In genomic region chr17:73872816-73873215, GRCh38 we compare ENCODE assay signal across 23 cellular contexts.
A peak's percentile ranks its signal among the peaks of the same experiment; 100 is the strongest.
DNase-seq lines count a peak whose midpoint lies in the region; ATAC-seq and TF ChIP-seq lines count a peak whose summit lies in the region.
"Had no signal": no experiment of that assay in that cellular context is flagged by ENCODE, and none has a peak within 500 bp of the region (broad histone marks: within the 10 kb centered on the region; RNA-seq: fewer than 3 reads in every experiment).

No MANE protein-coding gene starts in this region.

- H3K27ac Mint-ChIP-seq in GM23338: no peak overlapping the region
- no peak overlapping the region for H3K27ac Mint-ChIP-seq in glutamatergic neuron (ENCODE audit: unreplicated experiment)
- H3K27ac Mint-ChIP-seq: CD8-positive, alpha-beta memory T cell had no signal

- H3K27me3 Mint-ChIP-seq in GM23338 (ENCODE audit: insufficient read depth, low read depth, poor library complexity): peaks cover 18% of the 10 kb centered on the region
- H3K27me3 Mint-ChIP-seq in glutamatergic neuron (ENCODE audit: unreplicated experiment): peaks cover 3% of the 10 kb centered on the region

- no peak overlapping the region for H3K4me2 ChIP-seq in GM23338
- H3K4me2 ChIP-seq in mesendoderm (ENCODE audit: low read length): no peak overlapping the region

- H4K5ac ChIP-seq in mesendoderm (ENCODE audit: low read length): no peak overlapping the region

- TF ChIP-seq CTCF in GM23338 (conservative IDR thresholded peaks at IDR 0.05; ENCODE audit: low read depth in 2 of 2): no peak
- TF ChIP-seq CTCF in glutamatergic neuron (IDR thresholded peaks at IDR 0.05; ENCODE audit: partially characterized antibody, unreplicated experiment): no peak

- H3F3A ChIP-seq in GM23338 (replicated peaks; ENCODE audit: low read depth): no peaks in the 10 kb centered on the region

- H3K4me1 Mint-ChIP-seq in GM23338 (peaks cover 2% of the 10 kb centered on the region; the same call in 2 of the 3 replicates), glutamatergic neuron (ENCODE audit: low read depth, unreplicated experiment) (peaks cover 2% of the 10 kb centered on the region)
- H3K4me1 Mint-ChIP-seq: CD8-positive, alpha-beta memory T cell had no signal

- ATAC-seq in GM23338 (no peak; the same call in 2 of the 3 replicates), HG03432 (IDR thresholded peaks at IDR 0.05; ENCODE audit: unreplicated experiment) (no peak), GM21528 (IDR thresholded peaks at IDR 0.05; ENCODE audit: low FRiP score, unreplicated experiment) (no peak), HG03439 (IDR thresholded peaks at IDR 0.05; ENCODE audit: unreplicated experiment) (no peak)

- no peak overlapping the region for H2BK15ac ChIP-seq in mesendoderm (replicated peaks; ENCODE audit: low read depth)

- no peak overlapping the region for H3K56ac ChIP-seq in mesendoderm (ENCODE audit: low read length)

- peaks cover 3% of the 10 kb centered on the region; the same call in 1 of the 3 replicates for H3K9me3 Mint-ChIP-seq in GM23338
- peaks cover 1% of the 10 kb centered on the region for H3K9me3 Mint-ChIP-seq in glutamatergic neuron (ENCODE audit: unreplicated experiment)
- H3K9me3 Mint-ChIP-seq: CD8-positive, alpha-beta memory T cell had no signal

- H3K4me3 Mint-ChIP-seq in GM23338 (no peak overlapping the region), glutamatergic neuron (ENCODE audit: unreplicated experiment) (no peak overlapping the region)
- H3K4me3 Mint-ChIP-seq: CD8-positive, alpha-beta memory T cell had no signal

- no peaks in the 10 kb centered on the region for H3K79me2 ChIP-seq in GM23338 (replicated peaks; ENCODE audit: insufficient read depth)
- no peaks in the 10 kb centered on the region for H3K79me2 ChIP-seq in mesendoderm (ENCODE audit: control insufficient read depth, insufficient read depth, low read length)

- H2BK5ac ChIP-seq in mesendoderm (ENCODE audit: low read length): no peak overlapping the region

- no peak overlapping the region for H2AK5ac ChIP-seq in mesendoderm (ENCODE audit: low read length)

- H3K4ac ChIP-seq in mesendoderm (ENCODE audit: low read depth, low read length): no peak overlapping the region

- H3K36me3 ChIP-seq in GM23338 (ENCODE audit: insufficient read depth) (no peaks in the 10 kb centered on the region), mesendoderm (ENCODE audit: control insufficient read depth, insufficient read depth, low read length) (no peaks in the 10 kb centered on the region)
- H3K36me3 ChIP-seq: HAP-1, SJCRH30 had no signal

- no peak overlapping the region for H2BK120ac ChIP-seq in mesendoderm (ENCODE audit: low read depth, low read length)

- H3K27me3 ChIP-seq in GM23338 (ENCODE audit: insufficient read depth) (no peaks in the 10 kb centered on the region), mesendoderm (ENCODE audit: insufficient read depth, low read length, poor library complexity) (no peaks in the 10 kb centered on the region)

- H3K79me1 ChIP-seq in mesendoderm (ENCODE audit: low read length): no peaks in the 10 kb centered on the region

- no peaks in the 10 kb centered on the region; the same call in 1 of the 2 replicates for H4K20me1 ChIP-seq in GM23338 (replicated peaks; ENCODE audit: insufficient read depth)

- peak in 2 of 3 experiments; percentile 9 to 45 for DNase-seq in NCI-H1417 (lab: John Stamatoyannopoulos, UW)
- no peak for DNase-seq in NCI-H1417 treated with DMSO at 0.1 percent for 48 hours (lab: John Stamatoyannopoulos, UW)
- peak; percentile 39 for DNase-seq in GM23338 (ENCODE audit: low spot score)
- DNase-seq in glutamatergic neuron: peak; percentile 42
- peak; percentile 73 for DNase-seq in mesendoderm
- DNase-seq: AML-193; CD8-positive, alpha-beta memory T cell; EL; IMR-90; Karpas-422; MV-4-11; NCI-H1436; NCI-H1930; NCI-H2171; NCI-H345; NCI-H524 treated with DMSO at 0.1 percent for 48 hours; SJCRH30; T-helper 1 cell had no signal

- H3K4me3 ChIP-seq in GM23338: no peak overlapping the region
- H3K4me3 ChIP-seq in mesendoderm (ENCODE audit: low read length): no peak overlapping the region
- H3K4me3 ChIP-seq: HAP-1, SJCRH30 had no signal

- H3K9ac ChIP-seq in mesendoderm (ENCODE audit: low read length): no peak overlapping the region

- no peak overlapping the region for H3K27ac ChIP-seq in GM23338 (ENCODE audit: low read depth)
- H3K27ac ChIP-seq in mesendoderm (ENCODE audit: low read depth, low read length): no peak overlapping the region
- H3K27ac ChIP-seq: C4-2B, SJCRH30 had no signal

- H3K36me3 Mint-ChIP-seq in GM23338 (ENCODE audit: low read depth) (no peaks in the 10 kb centered on the region), glutamatergic neuron (ENCODE audit: unreplicated experiment) (no peaks in the 10 kb centered on the region)
- H3K36me3 Mint-ChIP-seq: CD8-positive, alpha-beta memory T cell had no signal

- H2AFZ ChIP-seq in GM23338: no peak overlapping the region

- no peak overlapping the region for H4K8ac ChIP-seq in mesendoderm (ENCODE audit: low read depth, low read length)

- H3K18ac ChIP-seq in mesendoderm (ENCODE audit: low read length): no peak overlapping the region

- no CpG with 5 or more reads among the region's 3 CpGs for WGBS in mesendoderm (ENCODE audit: extremely low coverage, insufficient coverage, low lambda C conversion rate)

- H3K4me1 ChIP-seq in GM23338 (ENCODE audit: insufficient read depth) (no peaks in the 10 kb centered on the region), mesendoderm (ENCODE audit: control insufficient read depth, low read depth, low read length) (no peaks in the 10 kb centered on the region)
- H3K4me1 ChIP-seq: HAP-1, SJCRH30 had no signal

- no peaks in the 10 kb centered on the region for H3K9me2 ChIP-seq in GM23338 (ENCODE audit: insufficient read depth)

- no peak overlapping the region for H3K23ac ChIP-seq in mesendoderm (ENCODE audit: low read length)

TF ChIP-seq in GM23338, 12 proteins besides CTCF, POLR2A, EP300 and RAD21:
- no peak for TF ChIP-seq ZNF462 (CRISPR knock-in tag; IDR thresholded peaks at IDR 0.05)
TF ChIP-seq in GM23338: peak in this region for 0.
